ENCODE assay signal across 8 cellular contexts in genomic region chr2:201182650-201183372, GRCh38. TPM values are rescaled to one million over a fixed set of nuclear protein-coding genes. Genes with fewer than 3 reads are reported as not detected.
A peak's percentile ranks its signal among the peaks of the same experiment; 100 is the strongest.
DNase-seq lines count a peak whose midpoint lies in the region; ATAC-seq, FAIRE-seq and TF ChIP-seq lines count a peak whose summit lies in the region.

TSS of gene CASP10 (plus strand) at chr2:201183141. CDS start at chr2:201185778, 2,637 bp downstream.

- H3K4me1 ChIP-seq in ACC112 (ENCODE audit: control insufficient read depth, insufficient read depth, low read length, unreplicated experiment), result peaks cover 7% of the 10 kb centered on the region

- peak within 1 kb of the TSS; percentile 74 for H2AFZ ChIP-seq in ACC112 (ENCODE audit: low read length, unreplicated experiment)

- H3K36me3 ChIP-seq in ACC112 (ENCODE audit: insufficient read depth, low read length), result 0 out of 2 replicates have a peak, but pooled peaks cover 5% of the 10 kb centered on the region

- no peaks in the 10 kb centered on the region for H3K27me3 ChIP-seq in ACC112 (ENCODE audit: insufficient read depth, low read length)

- peak within 1 kb of the TSS; percentile 89 for H3K4me3 Mint-ChIP-seq in stimulated activated naive CD8-positive, alpha-beta T cell treated with anti-CD3 and anti-CD28 coated beads, Interleukin-15, amount 100 ng/mL, for 72 hours

- peaks cover 51% of the 10 kb centered on the region for H3K4me1 Mint-ChIP-seq in stimulated activated naive CD8-positive, alpha-beta T cell treated with anti-CD3 and anti-CD28 coated beads, Interleukin-15, amount 100 ng/mL, for 72 hours

- FAIRE-seq in GM12892 (lab: Jason Lieb, UNC), result peak; percentile 17

- peak within 1 kb of the TSS; percentile 95 to 97 for H3K27ac Mint-ChIP-seq in stimulated activated naive CD8-positive, alpha-beta T cell treated with anti-CD3 and anti-CD28 coated beads, Interleukin-15, amount 100 ng/mL, for 72 hours

- peak; percentile 73 for TF ChIP-seq CTCF in NB4 (IDR thresholded peaks at IDR 0.05; ENCODE audit: low read depth, low read length)

- no peaks in the 10 kb centered on the region for H3K27me3 Mint-ChIP-seq in stimulated activated naive CD8-positive, alpha-beta T cell treated with anti-CD3 and anti-CD28 coated beads, Interleukin-15, amount 100 ng/mL, for 72 hours

- peak; percentile 68 for ATAC-seq in HG02642 (IDR thresholded peaks at IDR 0.05; ENCODE audit: poor library complexity, unreplicated experiment)
- peak; percentile 66 for ATAC-seq in stimulated activated naive CD8-positive, alpha-beta T cell treated with anti-CD3 and anti-CD28 coated beads, Interleukin-15, amount 100 ng/mL, for 72 hours

- DNase-seq in GM12892 (ENCODE audit: insufficient read length) (no peak), NB4 (ENCODE audit: low read depth) (peak; percentile 87), amniotic epithelial cell (ENCODE audit: low read depth) (peak; percentile 85), iPS-NIHi11 (ENCODE audit: low spot score) (peak; percentile 49), C1 segment of cervical spinal cord (lab: John Stamatoyannopoulos, UW) (no peak)
- DNase-seq in stimulated activated naive CD8-positive, alpha-beta T cell treated with anti-CD3 and anti-CD28 coated beads, Interleukin-15, amount 100 ng/mL, for 72 hours, result peak in 1 of 2 donors; percentile 33

- H3K9me3 Mint-ChIP-seq in stimulated activated naive CD8-positive, alpha-beta T cell treated with anti-CD3 and anti-CD28 coated beads, Interleukin-15, amount 100 ng/mL, for 72 hours, result no peaks in the 10 kb centered on the region

- H3K27ac ChIP-seq in ACC112 (ENCODE audit: low read depth, low read length), result peak within 1 kb of the TSS; percentile 19; the same call in 1 of the 2 replicates

- H3K4me3 ChIP-seq in ACC112 (ENCODE audit: low read depth, low read length) (peak within 1 kb of the TSS; percentile 74), NB4 (ENCODE audit: low read depth, low read length) (peak within 1 kb of the TSS; percentile 78)

- peaks cover 2% of the 10 kb centered on the region for H3K79me2 ChIP-seq in ACC112 (ENCODE audit: control insufficient read depth, insufficient read depth, low read length, unreplicated experiment)

- TF ChIP-seq POLR2A in GM12892 (IDR thresholded peaks at IDR 0.05; ENCODE audit: low read depth, low read length) (no peak), NB4 (IDR thresholded peaks at IDR 0.05; ENCODE audit: extremely low read depth, insufficient read length) (peak; percentile 40)

RNA-seq across cellular contexts. Expression of gene CASP10, which starts in this region (rescaled TPM):
- 7.7 TPM for polyA plus RNA-seq in GM12892 (2012; ENCODE audit: missing spikeins)

Comparison
In these comparisons a context has a peak if more than half of its experiments do, and no peak if none do; other contexts are left out.
1. DNase-seq: peak in NB4 (single experiment), amniotic epithelial cell (single experiment) and iPS-NIHi11 (single experiment); none in GM12892 (single experiment) and C1 segment of cervical spinal cord (0 of 14).